ENCODE assay signal across 8 cellular contexts in the genomic region with DNA sequence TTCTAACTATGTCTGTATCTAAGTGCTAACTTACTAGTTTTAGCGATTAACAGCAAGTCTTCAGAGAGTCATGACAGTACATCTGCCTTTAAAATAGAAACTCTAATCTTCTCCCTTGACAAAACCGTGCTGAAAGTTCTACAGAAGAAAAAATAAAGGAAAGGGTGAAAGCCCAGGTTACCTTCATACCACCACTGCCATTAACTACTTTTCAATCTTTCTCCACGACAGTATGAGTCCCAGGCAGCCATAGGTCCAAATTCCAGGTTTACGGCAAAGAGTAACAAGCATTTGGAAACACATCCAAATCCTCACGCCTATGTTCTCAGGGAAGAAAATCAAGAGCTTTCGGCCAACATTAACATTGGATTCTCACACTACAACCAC. TPM values are rescaled to one million over a fixed set of nuclear protein-coding genes. Genes with fewer than 3 reads are reported as not detected.
DNase-seq lines count a peak whose midpoint lies in the region; ATAC-seq and TF ChIP-seq lines count a peak whose summit lies in the region.
"Had no signal": no experiment of that assay in that cellular context is flagged by ENCODE, and none has a peak within 500 bp of the region (broad histone marks: within the 10 kb centered on the region; RNA-seq: fewer than 3 reads in every experiment).

No MANE protein-coding gene starts in this region.

- H3K4me3 ChIP-seq in GM23248 = peak overlapping the region; percentile 90
- peak overlapping the region; percentile 96 for H3K4me3 ChIP-seq in RWPE2 (ENCODE audit: severe bottlenecking)
- H3K4me3 ChIP-seq in fibroblast of lung (replicated peaks in 1 of 4; ENCODE audit: control extremely low read depth in 1 of 4, insufficient read depth in 1 of 4, low read depth in 3 of 4, low read length in 4 of 4) = peak overlapping the region; percentile 79 to 84 (median 82)
- peak overlapping the region; percentile 61 to 71 (median 67) for H3K4me3 ChIP-seq in gastrocnemius medialis

- H3K4me2 ChIP-seq in GM23248 (ENCODE audit: unreplicated experiment) (peak overlapping the region; percentile 92), fibroblast of lung (ENCODE audit: extremely low read depth, insufficient read depth, low read length) (peak overlapping the region; percentile 54)

- H4K20me1 ChIP-seq in GM23248 (ENCODE audit: insufficient read depth) (no peaks in the 10 kb centered on the region), fibroblast of lung (ENCODE audit: control insufficient read depth, extremely low read depth, insufficient read depth, low read length) (no peaks in the 10 kb centered on the region)

- H3K9ac ChIP-seq in GM23248 = peak overlapping the region; percentile 100
- peak overlapping the region; percentile 88 for H3K9ac ChIP-seq in fibroblast of lung (ENCODE audit: insufficient read depth, low read length)

- DNase-seq in GM23248 (no peak), RWPE2 (ENCODE audit: low spot score) (no peak), fibroblast of lung (ENCODE audit: low read depth in 2 of 2) (no peak), gastrocnemius medialis (no peak), HK-2 (ENCODE audit: unreplicated experiment) (no peak), SK-N-DZ (ENCODE audit: low spot score) (no peak)

- TF ChIP-seq POLR2A in gastrocnemius medialis (IDR thresholded peaks at IDR 0.05) = no peak

- peaks cover 55% of the 10 kb centered on the region for H3K79me2 ChIP-seq in GM23248 (ENCODE audit: insufficient read depth)
- peaks cover 56% of the 10 kb centered on the region for H3K79me2 ChIP-seq in fibroblast of lung (ENCODE audit: control insufficient read depth, insufficient read depth, low read length)

- no peaks in the 10 kb centered on the region for H3K9me3 ChIP-seq in GM23248 (ENCODE audit: low read depth)
- H3K9me3 ChIP-seq in RWPE2 (ENCODE audit: severe bottlenecking) = no peaks in the 10 kb centered on the region
- H3K9me3 ChIP-seq in fibroblast of lung (ENCODE audit: control insufficient read depth, insufficient read depth, low read depth, low read length) = no peaks in the 10 kb centered on the region
- no peaks in the 10 kb centered on the region for H3K9me3 ChIP-seq in gastrocnemius medialis

- H3K36me3 ChIP-seq in GM23248 (ENCODE audit: low read depth) (peaks cover 4% of the 10 kb centered on the region; the same call in 1 of the 2 replicates), RWPE2 (ENCODE audit: low read depth) (peaks cover 24% of the 10 kb centered on the region), fibroblast of lung (ENCODE audit: control insufficient read depth, insufficient read depth, low read length) (no peaks in the 10 kb centered on the region), gastrocnemius medialis (no peaks in the 10 kb centered on the region)

- H3K27ac ChIP-seq in GM23248 (peak overlapping the region; percentile 99), RWPE2 (ENCODE audit: poor library complexity, severe bottlenecking) (peak overlapping the region; percentile 86), fibroblast of lung (ENCODE audit: insufficient read depth, low read length) (peak overlapping the region; percentile 99), gastrocnemius medialis (peak overlapping the region; percentile 86 to 98 (median 93))

- H3K9me2 ChIP-seq in GM23248 (ENCODE audit: insufficient read depth) = no peaks in the 10 kb centered on the region

- H2AFZ ChIP-seq in GM23248 (peak overlapping the region; percentile 86), fibroblast of lung (ENCODE audit: low read length) (no peak overlapping the region)

- intact Hi-C loops in gastrocnemius medialis (cut with DNase I; ENCODE audit: low total_unique reads) = loop anchor here (5.0 kb wide), 3 partner anchors 131 to 329 kb away; a partner anchor contains a TSS

- H3K27me3 ChIP-seq in GM23248 (replicated peaks; ENCODE audit: insufficient read depth) = no peaks in the 10 kb centered on the region
- no peaks in the 10 kb centered on the region for H3K27me3 ChIP-seq in RWPE2 (ENCODE audit: insufficient read depth, poor library complexity, severe bottlenecking)
- H3K27me3 ChIP-seq in fibroblast of lung (ENCODE audit: control insufficient read depth, insufficient read depth, low read length) = no peaks in the 10 kb centered on the region
- H3K27me3 ChIP-seq in gastrocnemius medialis = no peaks in the 10 kb centered on the region

- TF ChIP-seq CTCF in RWPE2 (IDR thresholded peaks at IDR 0.05; ENCODE audit: poor library complexity, severe bottlenecking) (no peak), fibroblast of lung (conservative IDR thresholded peaks at IDR 0.05 in 1 of 2, IDR thresholded peaks at IDR 0.05 in 1 of 2; ENCODE audit: low read depth in 1 of 2, low read length in 2 of 2) (no peak), gastrocnemius medialis (IDR thresholded peaks at IDR 0.05 in 4 of 5, conservative IDR thresholded peaks at IDR 0.05 in 1 of 5) (no peak)

- ATAC-seq in RWPE2 (ENCODE audit: low read depth) (no peak), gastrocnemius medialis (peak; percentile 4 to 9), GM21526 (IDR thresholded peaks at IDR 0.05; ENCODE audit: low FRiP score, unreplicated experiment) (no peak)

- H3F3A ChIP-seq in GM23248 (ENCODE audit: insufficient read depth) = peaks cover 12% of the 10 kb centered on the region; the same call in 1 of the 2 replicates

- in situ Hi-C loops in GM23248 (cut with MboI) = no loop called here
- in situ Hi-C loops in gastrocnemius medialis (cut with MboI; ENCODE audit: low sequenced_read_pairs in 4 of 4) = no loop called here

- 0 to 1% methylated on average over 6 of the region's 6 CpGs for WGBS in GM23248 (ENCODE audit: low coverage in 1 of 2, low lambda C conversion rate in 2 of 2, missing lambda C conversion rate in 2 of 2), 2 experiments

- H3K4me1 ChIP-seq in GM23248 (ENCODE audit: insufficient read depth) (peaks cover 4% of the 10 kb centered on the region; the same call in 1 of the 2 replicates), RWPE2 (ENCODE audit: insufficient read depth, poor library complexity, severe bottlenecking) (peaks cover 4% of the 10 kb centered on the region), fibroblast of lung (ENCODE audit: control insufficient read depth, extremely low read depth, insufficient read depth, low read length) (no peaks in the 10 kb centered on the region), gastrocnemius medialis (peaks cover 0 to 5% of the 10 kb centered on the region in 2 donors)

RNA-seq across cellular contexts. Expression of a gene that starts 12.4 kb away (rescaled TPM):
- total RNA-seq in GM23248 (2014; rRNA removed; shearing (Covaris generic)) = not detected in 2 replicates
- not detected in 2 replicates for polyA plus RNA-seq in GM23248 (2016; fragmentation: Nextera tagmentation; extraction: Ambion mirVana)
- not detected in 2 replicates for total RNA-seq in fibroblast of lung
- polyA plus RNA-seq in fibroblast of lung = not detected in 2 replicates
- polyA plus RNA-seq in fibroblast of lung (2012) = not detected in 2 replicates
- not detected in 2 replicates for polyA minus RNA-seq in fibroblast of lung (ENCODE audit: low replicate concordance)
- not detected for total RNA-seq in gastrocnemius medialis
- not detected in 2 replicates for polyA plus RNA-seq in SK-N-DZ (2014; cell fraction: cytosol; rRNA removed)
- polyA plus RNA-seq in SK-N-DZ (2014; cell fraction: nucleus; rRNA removed) = not detected in 2 replicates
- total RNA-seq: T-helper 1 cell treated with Interleukin-12 subunit alpha and Interleukin-12 subunit beta and Interleukin-4 antibody, amounts not matched to agents 30 ng/mL and 1 ng/mL, for 36 hours had no signal

Comparison
In these comparisons a context has a peak if more than half of its experiments do, and no peak if none do; other contexts are left out.
1. ATAC-seq: peak in gastrocnemius medialis (2 of 2); none in RWPE2 (single experiment) and GM21526 (single experiment).
2. Peak in every context shown above with its lines, with median percentiles within 50 percentile points of each other: H3K27ac ChIP-seq and H3K4me3 ChIP-seq.